Comparison of ENCODE assay signal across 21 cellular contexts in the genomic region with DNA sequence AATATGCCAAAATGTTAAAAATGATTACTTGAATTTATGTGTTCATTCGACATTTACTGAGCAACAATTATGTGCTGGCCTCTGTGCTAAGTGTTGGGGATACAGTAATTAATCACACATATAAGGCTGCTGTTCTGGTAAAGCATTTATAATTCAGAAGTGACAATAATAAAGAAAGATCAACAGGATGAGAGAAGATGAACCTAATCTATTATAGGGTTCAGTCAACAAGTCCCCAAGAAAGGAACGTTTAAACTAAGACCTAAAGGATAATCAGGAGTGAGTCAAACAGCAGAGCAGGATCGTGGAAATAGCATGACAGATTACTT.
A peak's percentile ranks its signal among the peaks of the same experiment; 100 is the strongest.
DNase-seq lines count a peak whose midpoint lies in the region; ATAC-seq and TF ChIP-seq lines count a peak whose summit lies in the region.
"Had no signal": no experiment of that assay in that cellular context is flagged by ENCODE, and none has a peak within 500 bp of the region (broad histone marks: within the 10 kb centered on the region; RNA-seq: fewer than 3 reads in every experiment).

No MANE protein-coding gene starts in this region.

- DNase-seq in activated CD4-positive, alpha-beta T cell treated with anti-CD3 and anti-CD28 coated beads for 36 hours = no peak
- no peak for DNase-seq in activated CD4-positive, alpha-beta T cell treated with anti-CD3 and anti-CD28 coated beads for 48 hours
- DNase-seq in GM23248 = peak; percentile 55
- no peak for DNase-seq in foreskin keratinocyte
- no peak for DNase-seq in DMS53 treated with DMSO at 0.1 percent for 48 hours (lab: John Stamatoyannopoulos, UW; ENCODE audit: unreplicated experiment)
- DNase-seq in pons (ENCODE audit: low spot score) = no peak
- no peak for DNase-seq in WERI-Rb-1
- DNase-seq: 8988T; activated gamma-delta T cell treated with Interleukin-2 at 50 U/mL for 16 hours; body of pancreas; cortex of kidney; naive thymus-derived CD4-positive, alpha-beta T cell; NCI-H1048; NCI-H2081 treated with DMSO at 0.1 percent for 48 hours; NCI-H510A treated with DMSO at 0.1 percent for 48 hours; SHP77; stimulated activated CD4-positive, alpha-beta T cell treated with anti-CD3 and anti-CD28 coated beads, Interleukin-4, amount 100 ng/mL, for 1 hour; substantia nigra had no signal

- in situ Hi-C loops in GM23248 (cut with MboI) = no loop called here

- peaks cover 14% of the 10 kb centered on the region for H3F3A ChIP-seq in GM23248 (ENCODE audit: insufficient read depth)

- no peak overlapping the region for H3K4me3 Mint-ChIP-seq in activated CD4-positive, alpha-beta T cell treated with anti-CD3 and anti-CD28 coated beads for 36 hours
- H3K4me3 Mint-ChIP-seq in activated naive CD8-positive, alpha-beta T cell = peak overlapping the region; percentile 73
- H3K4me3 Mint-ChIP-seq: memory B cell; naive thymus-derived CD4-positive, alpha-beta T cell had no signal

- POLR2A ChIA-PET in activated CD4-positive, alpha-beta T cell treated with anti-CD3 and anti-CD28 coated beads for 36 hours (lab: Charles Lee) = no interaction called here

- H3K9me2 ChIP-seq in GM23248 (ENCODE audit: insufficient read depth) = no peaks in the 10 kb centered on the region

- H3K27me3 ChIP-seq in GM23248 (replicated peaks; ENCODE audit: insufficient read depth) (no peaks in the 10 kb centered on the region), foreskin keratinocyte (no peaks in the 10 kb centered on the region), WERI-Rb-1 (ENCODE audit: insufficient read depth, low read depth, severe bottlenecking) (no peaks in the 10 kb centered on the region)
- H3K27me3 ChIP-seq: body of pancreas had no signal

- peak overlapping the region; percentile 73 for H3K4me2 ChIP-seq in GM23248 (ENCODE audit: unreplicated experiment)

- H3K27ac Mint-ChIP-seq in activated CD4-positive, alpha-beta T cell treated with anti-CD3 and anti-CD28 coated beads for 36 hours = peak overlapping the region; percentile 75
- H3K27ac Mint-ChIP-seq in activated naive CD8-positive, alpha-beta T cell = peak overlapping the region; percentile 93
- H3K27ac Mint-ChIP-seq: memory B cell had no signal

- H3K9me3 Mint-ChIP-seq in activated CD4-positive, alpha-beta T cell treated with anti-CD3 and anti-CD28 coated beads for 36 hours (ENCODE audit: low read depth) = no peaks in the 10 kb centered on the region
- no peaks in the 10 kb centered on the region for H3K9me3 Mint-ChIP-seq in activated naive CD8-positive, alpha-beta T cell (ENCODE audit: low read depth)

- H2AFZ ChIP-seq in GM23248 = no peak overlapping the region

- 0 out of 2 replicates have a peak overlapping the region, but pooled peaks have one; percentile 31 for H3K4me3 ChIP-seq in GM23248
- H3K4me3 ChIP-seq in WERI-Rb-1 (ENCODE audit: low read depth, low read length) = no peak overlapping the region
- H3K4me3 ChIP-seq: body of pancreas had no signal

- H3K4me1 Mint-ChIP-seq in activated CD4-positive, alpha-beta T cell treated with anti-CD3 and anti-CD28 coated beads for 36 hours = peaks cover 30% of the 10 kb centered on the region
- H3K4me1 Mint-ChIP-seq in activated naive CD8-positive, alpha-beta T cell (ENCODE audit: low read depth) = peaks cover 35% of the 10 kb centered on the region
- H3K4me1 Mint-ChIP-seq: memory B cell had no signal

- WGBS in GM23248 (ENCODE audit: low coverage in 1 of 2, low lambda C conversion rate in 2 of 2, missing lambda C conversion rate in 2 of 2), 2 experiments = 24 to 27% methylated on average over 3 of the region's 3 CpGs

- no peaks in the 10 kb centered on the region for H3K79me2 ChIP-seq in GM23248 (ENCODE audit: insufficient read depth)

- H3K4me1 ChIP-seq in GM23248 (ENCODE audit: insufficient read depth) (peaks cover 37% of the 10 kb centered on the region), foreskin keratinocyte (peaks cover 12% of the 10 kb centered on the region)
- H3K4me1 ChIP-seq: body of pancreas had no signal

- H3K27ac ChIP-seq in GM23248 = peak overlapping the region; percentile 67
- H3K27ac ChIP-seq in foreskin keratinocyte = peak overlapping the region; percentile 22
- H3K27ac ChIP-seq in WERI-Rb-1 = no peak overlapping the region
- H3K27ac ChIP-seq: body of pancreas, VCaP had no signal

- H3K9me3 ChIP-seq in GM23248 (ENCODE audit: low read depth) (no peaks in the 10 kb centered on the region), WERI-Rb-1 (ENCODE audit: severe bottlenecking) (no peaks in the 10 kb centered on the region)
- H3K9me3 ChIP-seq: body of pancreas had no signal

- H3K9ac ChIP-seq in GM23248 = peak overlapping the region; percentile 34; the same call in 1 of the 2 replicates

- no peak for ATAC-seq in activated CD4-positive, alpha-beta T cell treated with anti-CD3 and anti-CD28 coated beads for 36 hours
- peak; percentile 18 for ATAC-seq in foreskin keratinocyte
- ATAC-seq: naive thymus-derived CD4-positive, alpha-beta T cell had no signal

- peaks cover 2% of the 10 kb centered on the region for H3K27me3 Mint-ChIP-seq in activated CD4-positive, alpha-beta T cell treated with anti-CD3 and anti-CD28 coated beads for 36 hours
- no peaks in the 10 kb centered on the region for H3K27me3 Mint-ChIP-seq in activated naive CD8-positive, alpha-beta T cell

- H3K36me3 ChIP-seq in GM23248 (ENCODE audit: low read depth) (no peaks in the 10 kb centered on the region), WERI-Rb-1 (no peaks in the 10 kb centered on the region)

- TF ChIP-seq CTCF in foreskin keratinocyte (conservative IDR thresholded peaks at IDR 0.05) (no peak), WERI-Rb-1 (IDR thresholded peaks at IDR 0.05; ENCODE audit: low read depth, low read length) (no peak)

- intact Hi-C loops in activated CD4-positive, alpha-beta T cell treated with anti-CD3 and anti-CD28 coated beads for 36 hours (cut with DNase I, micrococcal nuclease) = no loop called here

- H4K20me1 ChIP-seq in GM23248 (ENCODE audit: insufficient read depth) = no peaks in the 10 kb centered on the region

- no peaks in the 10 kb centered on the region for H3K36me3 Mint-ChIP-seq in activated CD4-positive, alpha-beta T cell treated with anti-CD3 and anti-CD28 coated beads for 36 hours (ENCODE audit: low read depth)
- H3K36me3 Mint-ChIP-seq in activated naive CD8-positive, alpha-beta T cell = no peaks in the 10 kb centered on the region
- H3K36me3 Mint-ChIP-seq: memory B cell had no signal

- CTCF ChIA-PET in activated CD4-positive, alpha-beta T cell treated with anti-CD3 and anti-CD28 coated beads for 36 hours (lab: Charles Lee) = no interaction called here
